Comparison of ENCODE assay signal across 10 cellular contexts in genomic region chr6:108872001-108872974, GRCh38. TPM values are rescaled to one million over a fixed set of nuclear protein-coding genes. Genes with fewer than 3 reads are reported as not detected.
A peak's percentile ranks its signal among the peaks of the same experiment; 100 is the strongest.
DNase-seq lines count a peak whose midpoint lies in the region; ATAC-seq and TF ChIP-seq lines count a peak whose summit lies in the region.
"Had no signal": no experiment of that assay in that cellular context is flagged by ENCODE, and none has a peak within 500 bp of the region (broad histone marks: within the 10 kb centered on the region; RNA-seq: fewer than 3 reads in every experiment).

No MANE protein-coding gene starts in this region.

- H3K9me3 ChIP-seq in breast epithelium: no peaks in the 10 kb centered on the region
- H3K9me3 ChIP-seq in mammary epithelial cell (replicated peaks; ENCODE audit: insufficient read depth, low read length): no peaks in the 10 kb centered on the region
- H3K9me3 ChIP-seq: psoas muscle had no signal

- peaks cover 35% of the 10 kb centered on the region for H3K36me3 Mint-ChIP-seq in T-helper 1 cell treated with Interleukin-12 subunit alpha and Interleukin-12 subunit beta and Interleukin-4 antibody, amounts not matched to agents 30 μg/mL and 1 μg/mL, for 36 hours (ENCODE audit: low read depth)

- H3K36me3 ChIP-seq in breast epithelium: peaks cover under 1% of the 10 kb centered on the region
- H3K36me3 ChIP-seq in mammary epithelial cell (ENCODE audit: insufficient read depth, low read length): no peaks in the 10 kb centered on the region

- peaks cover 47% of the 10 kb centered on the region for H3K4me1 Mint-ChIP-seq in T-helper 1 cell treated with Interleukin-12 subunit alpha and Interleukin-12 subunit beta and Interleukin-4 antibody, amounts not matched to agents 30 μg/mL and 1 μg/mL, for 36 hours (ENCODE audit: low read depth)

- TF ChIP-seq CTCF in breast epithelium (IDR thresholded peaks at IDR 0.05): no peak
- no peak for TF ChIP-seq CTCF in mammary epithelial cell (conservative IDR thresholded peaks at IDR 0.05 in 1 of 2, IDR thresholded peaks at IDR 0.05 in 1 of 2; ENCODE audit: extremely low read depth in 1 of 2, insufficient read depth in 1 of 2, low read depth in 1 of 2, low read length in 2 of 2)

- intact Hi-C loops in breast epithelium (cut with DNase I; ENCODE audit: low total_unique reads) (no loop called here), mammary epithelial cell (cut with micrococcal nuclease) (no loop called here)

- peaks cover 17% of the 10 kb centered on the region for H3K27me3 Mint-ChIP-seq in T-helper 1 cell treated with Interleukin-12 subunit alpha and Interleukin-12 subunit beta and Interleukin-4 antibody, amounts not matched to agents 30 μg/mL and 1 μg/mL, for 36 hours (ENCODE audit: low read depth)

- no peak overlapping the region for H3K9ac ChIP-seq in mammary epithelial cell (ENCODE audit: insufficient read depth, low read length)

- H4K20me1 ChIP-seq in mammary epithelial cell (ENCODE audit: insufficient read depth, low read length): no peaks in the 10 kb centered on the region

- 88% methylated on average over 11 of the region's 11 CpGs for WGBS in mammary epithelial cell (ENCODE audit: low coverage, missing lambda C conversion rate)

- no peak for TF ChIP-seq POLR2A in breast epithelium (IDR thresholded peaks at IDR 0.05)

- ATAC-seq in esophagus mucosa: peak; percentile 17

- peak overlapping the region; percentile 45 for H3K4me3 Mint-ChIP-seq in T-helper 1 cell treated with Interleukin-12 subunit alpha and Interleukin-12 subunit beta and Interleukin-4 antibody, amounts not matched to agents 30 μg/mL and 1 μg/mL, for 36 hours

- no peaks in the 10 kb centered on the region for H3K27me3 ChIP-seq in breast epithelium
- H3K27me3 ChIP-seq in mammary epithelial cell (ENCODE audit: insufficient read depth, low read length): no peaks in the 10 kb centered on the region

- H3K27ac Mint-ChIP-seq in T-helper 1 cell treated with Interleukin-12 subunit alpha and Interleukin-12 subunit beta and Interleukin-4 antibody, amounts not matched to agents 30 μg/mL and 1 μg/mL, for 36 hours: peak overlapping the region; percentile 80

- no peak overlapping the region for H3K4me2 ChIP-seq in mammary epithelial cell (ENCODE audit: insufficient read depth, low read depth, low read length)

- no TSS peak for BruUV-seq in mammary epithelial cell (replicated peaks; lab: Mats Ljungman, UMichigan)

- dilution Hi-C loops in mammary epithelial cell (cut with HindIII; ENCODE audit: low sequenced_read_pairs): no loop called here

- in situ Hi-C loops in mammary epithelial cell (cut with MboI; ENCODE audit: low sequenced_read_pairs in 2 of 2): no loop called here

- peaks cover 0 to 4% of the 10 kb centered on the region in 2 donors for H3K4me1 ChIP-seq in breast epithelium
- H3K4me1 ChIP-seq in mammary epithelial cell (ENCODE audit: insufficient read depth, low read length): no peaks in the 10 kb centered on the region
- H3K4me1 ChIP-seq: psoas muscle had no signal

- H3K4me3 ChIP-seq in breast epithelium: no peak overlapping the region
- H3K4me3 ChIP-seq in mammary epithelial cell (replicated peaks in 1 of 3; ENCODE audit: insufficient read depth in 1 of 3, low read depth in 2 of 3, low read length in 3 of 3): no peak overlapping the region
- H3K4me3 ChIP-seq: psoas muscle had no signal

- no peak overlapping the region for H2AFZ ChIP-seq in mammary epithelial cell (ENCODE audit: low read depth, low read length)

- DNase-seq in breast epithelium (ENCODE audit: low spot score in 2 of 2) (no peak), mammary epithelial cell (no peak), superior temporal gyrus (ENCODE audit: extremely low spot score) (peak; percentile 55), HEK293T (ENCODE audit: extremely low spot score) (no peak), DMS53 (lab: John Stamatoyannopoulos, UW) (no peak), NCI-H2081 treated with DMSO at 0.1 percent for 48 hours (lab: John Stamatoyannopoulos, UW) (no peak)
- DNase-seq: psoas muscle had no signal

- H3K79me2 ChIP-seq in mammary epithelial cell (ENCODE audit: insufficient read depth, low read length): no peaks in the 10 kb centered on the region

- CTCF ChIA-PET in mammary epithelial cell (lab: Charles Lee; ENCODE audit: low non-redundant PET) (no interaction called here), HEK293T (lab: Yijun Ruan, JAX) (no interaction called here)

- POLR2A ChIA-PET in HEK293T (lab: Yijun Ruan, JAX): no interaction called here

- peak overlapping the region; percentile 59 to 92 for H3K27ac ChIP-seq in breast epithelium
- no peak overlapping the region for H3K27ac ChIP-seq in mammary epithelial cell (ENCODE audit: insufficient read depth, low read depth, low read length)
- H3K27ac ChIP-seq: C4-2B, psoas muscle had no signal

- no peaks in the 10 kb centered on the region for H3K9me3 Mint-ChIP-seq in T-helper 1 cell treated with Interleukin-12 subunit alpha and Interleukin-12 subunit beta and Interleukin-4 antibody, amounts not matched to agents 30 μg/mL and 1 μg/mL, for 36 hours

TF ChIP-seq in HEK293T, 16 proteins besides CTCF, POLR2A, EP300 and RAD21:
- TF ChIP-seq HDGF (IDR thresholded peaks at IDR 0.05; ENCODE audit: borderline replicate concordance): no peak
- no peak for TF ChIP-seq FOXK2 (IDR thresholded peaks at IDR 0.05)
- no peak for TF ChIP-seq FOXM1 (IDR thresholded peaks at IDR 0.05; ENCODE audit: borderline replicate concordance)
- TF ChIP-seq TARDBP (IDR thresholded peaks at IDR 0.05): no peak
- no peak for TF ChIP-seq PKNOX1 (IDR thresholded peaks at IDR 0.05)
- TF ChIP-seq SP1 (IDR thresholded peaks at IDR 0.05): no peak
- no peak for TF ChIP-seq ELF4 (IDR thresholded peaks at IDR 0.05)
- TF ChIP-seq SUZ12 (IDR thresholded peaks at IDR 0.05): no peak
- TF ChIP-seq CTBP1 (IDR thresholded peaks at IDR 0.05; ENCODE audit: borderline replicate concordance): no peak
- TF ChIP-seq ARNT (IDR thresholded peaks at IDR 0.05): no peak
- TF ChIP-seq NFRKB (IDR thresholded peaks at IDR 0.05): no peak
- no peak for TF ChIP-seq ZNF384 (IDR thresholded peaks at IDR 0.05)
- TF ChIP-seq LEF1 (IDR thresholded peaks at IDR 0.05; ENCODE audit: borderline replicate concordance): no peak
- TF ChIP-seq L3MBTL2 (conservative IDR thresholded peaks at IDR 0.05): no peak
- no peak for TF ChIP-seq BHLHE40 (IDR thresholded peaks at IDR 0.05; ENCODE audit: borderline replicate concordance)
- no peak for TF ChIP-seq FOXA1 (IDR thresholded peaks at IDR 0.05)

RNA-seq across cellular contexts. Expression of gene ARMC2, which starts 24.1 kb away (rescaled TPM):
- total RNA-seq in breast epithelium (1 to 10 TPM; 4.3 to 7.9 (median 7.2) TPM), mammary epithelial cell (1 to 10 TPM; 1.5 to 2.5 TPM), esophagus mucosa (2.0 TPM)
- 1.5 TPM for polyA plus RNA-seq in mammary epithelial cell
- polyA minus RNA-seq in mammary epithelial cell: not detected
